Comparison of ENCODE assay signal across 8 cellular contexts in the genomic region with DNA sequence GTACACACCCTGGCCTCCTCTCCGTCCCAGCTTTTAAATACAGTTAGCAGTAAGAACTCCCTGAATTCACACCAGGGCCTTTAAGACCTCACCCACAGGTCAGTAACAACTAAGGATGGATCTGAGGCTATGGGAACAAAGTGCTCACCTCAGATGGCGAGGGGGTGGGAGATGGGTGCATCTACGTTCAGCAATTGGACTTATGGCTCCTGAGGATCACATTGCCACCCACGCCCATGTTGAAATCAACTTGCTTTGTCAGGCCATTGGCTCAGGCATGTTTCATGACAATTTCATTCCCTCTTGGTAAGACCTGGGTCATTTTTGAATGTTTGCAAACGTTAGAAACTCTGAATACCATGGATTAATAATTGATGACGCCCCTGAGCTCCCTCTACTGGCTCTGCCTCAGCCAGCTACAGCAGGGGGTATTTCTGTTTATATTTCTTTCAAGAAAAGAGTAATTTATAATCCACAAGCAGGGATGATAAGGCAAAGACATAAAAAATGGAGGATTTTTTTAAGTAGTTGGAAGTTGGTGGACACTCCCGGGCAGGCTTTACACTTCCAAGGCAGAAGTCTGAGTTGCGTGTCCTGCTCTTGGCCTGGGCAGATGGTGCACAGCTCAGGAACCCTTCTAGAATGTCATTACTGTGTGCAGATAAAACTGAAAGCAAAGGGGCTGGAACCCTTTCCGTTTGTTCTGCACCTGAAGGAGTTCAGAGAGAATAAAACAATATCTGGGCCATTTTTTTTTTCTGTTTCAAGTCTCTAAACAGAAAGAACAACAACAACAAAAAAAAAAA. TPM values are rescaled to one million over a fixed set of nuclear protein-coding genes. Genes with fewer than 3 reads are reported as not detected.
DNase-seq lines count a peak whose midpoint lies in the region; ATAC-seq and TF ChIP-seq lines count a peak whose summit lies in the region.

No MANE protein-coding gene starts in this region.

- peaks cover 62% of the 10 kb centered on the region for H3K4me1 Mint-ChIP-seq in activated naive CD4-positive, alpha-beta T cell treated with anti-CD3 and anti-CD28 coated beads, Interleukin-2, amount 10 ng/mL, durations not matched to agents 7 days and 5 days

- no peaks in the 10 kb centered on the region for H3K36me3 Mint-ChIP-seq in activated naive CD4-positive, alpha-beta T cell treated with anti-CD3 and anti-CD28 coated beads, Interleukin-2, amount 10 ng/mL, durations not matched to agents 7 days and 5 days

- in situ Hi-C loops in KBM-7 (cut with MboI; ENCODE audit: low pct_unique_long_range_greater_than_20kb, low sequenced_read_pairs), result no loop called here

- DNase-seq in activated naive CD4-positive, alpha-beta T cell treated with anti-CD3 and anti-CD28 coated beads, Interleukin-2, amount 10 ng/mL, durations not matched to agents 7 days and 5 days, result peak; percentile 41
- DNase-seq in activated naive CD4-positive, alpha-beta T cell treated with anti-CD3 and anti-CD28 coated beads, Interleukin-2, amount 50 U/mL, for 16 hours, result no peak
- DNase-seq in body of pancreas (peak; percentile 58 to 66 (median 62)), KBM-7 (no peak)
- DNase-seq in stimulated activated CD8-positive, alpha-beta memory T cell treated with anti-CD3 and anti-CD28 coated beads, Interleukin-4, amount 100 ng/mL, for 48 hours, result peak; percentile 19

- WGBS in body of pancreas, 2 donors, result 26 to 29% methylated on average over 8 to 9 of the region's 9 CpGs

- peaks cover 3% of the 10 kb centered on the region for H3K27me3 Mint-ChIP-seq in activated naive CD4-positive, alpha-beta T cell treated with anti-CD3 and anti-CD28 coated beads, Interleukin-2, amount 10 ng/mL, durations not matched to agents 7 days and 5 days

- peaks cover 62% of the 10 kb centered on the region for H3K4me1 ChIP-seq in body of pancreas

- H3K27ac Mint-ChIP-seq in activated naive CD4-positive, alpha-beta T cell treated with anti-CD3 and anti-CD28 coated beads, Interleukin-2, amount 10 ng/mL, durations not matched to agents 7 days and 5 days, result peak overlapping the region; percentile 89

- peak; percentile 36 for ATAC-seq in HG03159 (IDR thresholded peaks at IDR 0.05; ENCODE audit: unreplicated experiment)
- ATAC-seq in body of pancreas, result peak; percentile 77
- ATAC-seq in esophagus mucosa, result no peak
- no peak for ATAC-seq in GM19035 (IDR thresholded peaks at IDR 0.05; ENCODE audit: unreplicated experiment)

- no peaks in the 10 kb centered on the region for H3K9me3 Mint-ChIP-seq in activated naive CD4-positive, alpha-beta T cell treated with anti-CD3 and anti-CD28 coated beads, Interleukin-2, amount 10 ng/mL, durations not matched to agents 7 days and 5 days

- intact Hi-C loops in body of pancreas (cut with DNase I), result loop anchor here (10.0 kb wide), 1 partner anchor 127 kb away; no protein-coding TSS in a partner anchor

- CTCF ChIA-PET in activated naive CD4-positive, alpha-beta T cell treated with anti-CD3 and anti-CD28 coated beads, Interleukin-2, amount 10 ng/mL, durations not matched to agents 7 days and 5 days (lab: Charles Lee), result interaction anchor here (1.1 to 3.6 kb wide), 6 partner anchors 9 to 26 kb away, joined by 3 to 18 read pairs (median 7); partner anchors contain the start of gene LBR

- H3K36me3 ChIP-seq in body of pancreas (replicated peaks in 1 of 2; ENCODE audit: insufficient read depth in 1 of 2, low read depth in 2 of 2), result no peaks in the 10 kb centered on the region

- no peaks in the 10 kb centered on the region for H3K27me3 ChIP-seq in body of pancreas

- TF ChIP-seq CTCF in body of pancreas (IDR thresholded peaks at IDR 0.05), result peak; percentile 24 to 74 (median 68)

- H3K27ac ChIP-seq in body of pancreas, result peak overlapping the region; percentile 20 to 78 (median 70)

- TF ChIP-seq POLR2A in body of pancreas (IDR thresholded peaks at IDR 0.05), result no peak

- H3K4me3 ChIP-seq in body of pancreas, result no peak overlapping the region

- peak overlapping the region; percentile 48 for H3K4me3 Mint-ChIP-seq in activated naive CD4-positive, alpha-beta T cell treated with anti-CD3 and anti-CD28 coated beads, Interleukin-2, amount 10 ng/mL, durations not matched to agents 7 days and 5 days

- H3K9me3 ChIP-seq in body of pancreas, result no peaks in the 10 kb centered on the region

RNA-seq across cellular contexts. Expression of gene LBR, which starts 13.7 kb away (rescaled TPM):
- total RNA-seq in body of pancreas, result 10 to 100 TPM; 15.2 to 26.5 TPM
- total RNA-seq in esophagus mucosa, result 52.6 TPM

Comparison
In these comparisons a context has a peak if more than half of its experiments do, and no peak if none do; other contexts are left out.
1. DNase-seq: peak in activated naive CD4-positive, alpha-beta T cell treated with anti-CD3 and anti-CD28 coated beads, Interleukin-2, amount 10 ng/mL, durations not matched to agents 7 days and 5 days (single experiment), body of pancreas (4 of 4) and stimulated activated CD8-positive, alpha-beta memory T cell treated with anti-CD3 and anti-CD28 coated beads, Interleukin-4, amount 100 ng/mL, for 48 hours (single experiment); none in activated naive CD4-positive, alpha-beta T cell treated with anti-CD3 and anti-CD28 coated beads, Interleukin-2, amount 50 U/mL, for 16 hours (single experiment) and KBM-7 (single experiment).
2. ATAC-seq: peak in HG03159 (single experiment) and body of pancreas (single experiment); none in esophagus mucosa (single experiment) and GM19035 (single experiment).